ENCODE assay signal across 8 cellular contexts in the genomic region with DNA sequence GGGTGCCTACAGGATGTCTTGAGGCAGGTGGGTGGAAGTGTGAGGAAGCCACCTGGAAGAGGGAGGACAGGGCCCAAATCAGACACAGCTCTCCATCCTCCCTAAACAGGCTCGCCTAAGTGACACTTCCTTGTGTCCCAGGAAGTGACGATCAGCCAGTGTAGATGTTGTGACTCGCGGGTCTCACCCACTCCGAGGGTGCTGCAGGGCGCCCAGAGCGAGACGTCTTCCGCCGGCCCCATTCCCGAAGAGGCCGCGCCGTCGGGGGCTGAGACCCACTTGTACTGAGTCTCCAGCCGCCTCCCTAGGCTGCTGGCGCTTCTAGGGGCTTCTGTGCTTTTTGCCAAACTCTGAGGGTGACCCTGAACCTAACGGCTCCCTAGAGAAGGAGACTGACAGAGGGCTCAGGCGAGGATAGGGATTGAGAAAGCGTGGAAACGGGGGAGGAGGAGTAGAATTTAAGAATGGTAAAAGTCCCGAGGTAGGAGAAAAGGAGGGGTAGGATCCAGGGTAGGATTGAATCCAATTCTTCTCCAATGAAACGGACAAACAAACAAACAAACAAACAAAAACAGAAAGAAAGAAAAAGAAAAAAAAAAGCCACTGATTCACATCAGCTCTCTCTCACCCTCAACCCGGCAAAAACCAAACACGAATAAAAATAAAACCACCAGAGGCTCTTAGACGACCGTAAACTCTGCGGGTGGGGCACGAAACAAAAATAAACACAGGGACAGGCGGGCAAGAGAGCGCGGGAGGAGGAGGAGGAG. TPM values are rescaled to one million over a fixed set of nuclear protein-coding genes. Genes with fewer than 3 reads are reported as not detected.
A peak's percentile ranks its signal among the peaks of the same experiment; 100 is the strongest.
DNase-seq lines count a peak whose midpoint lies in the region; ATAC-seq and TF ChIP-seq lines count a peak whose summit lies in the region.

No MANE protein-coding gene starts in this region.

- peaks cover 7 to 11% of the 10 kb centered on the region in 2 donors for H3K4me1 Mint-ChIP-seq in natural killer cell treated with Interleukin-12 subunit alpha and Interleukin-12 subunit beta and Interleukin-15 and Interleukin-18, amount 100 ng/mL, for 72 hours (ENCODE audit: low read depth in 2 of 2)

- peaks cover 42 to 69% of the 10 kb centered on the region in 2 donors for H3K27me3 Mint-ChIP-seq in natural killer cell treated with Interleukin-12 subunit alpha and Interleukin-12 subunit beta and Interleukin-15 and Interleukin-18, amount 100 ng/mL, for 72 hours

- CTCF ChIA-PET in GM10248 (lab: Yijun Ruan, JAX), result no interaction called here

- peak overlapping the region; percentile 91 for H3K4me3 Mint-ChIP-seq in natural killer cell treated with Interleukin-12 subunit alpha and Interleukin-12 subunit beta and Interleukin-15 and Interleukin-18, amount 100 ng/mL, for 72 hours

- POLR2A ChIA-PET in GM10248 (lab: Yijun Ruan, JAX), result no interaction called here

- ATAC-seq in HG03095 (IDR thresholded peaks at IDR 0.05; ENCODE audit: unreplicated experiment), result peak; percentile 45
- ATAC-seq in natural killer cell treated with Interleukin-12 subunit alpha and Interleukin-12 subunit beta and Interleukin-15 and Interleukin-18, amount 100 ng/mL, for 72 hours, result no peak
- no peak for ATAC-seq in GM18909 (IDR thresholded peaks at IDR 0.05; ENCODE audit: poor library complexity, unreplicated experiment)

- no peak overlapping the region for H3K27ac Mint-ChIP-seq in natural killer cell treated with Interleukin-12 subunit alpha and Interleukin-12 subunit beta and Interleukin-15 and Interleukin-18, amount 100 ng/mL, for 72 hours

- TF ChIP-seq CTCF in GM10248 (IDR thresholded peaks at IDR 0.05; ENCODE audit: control extremely low read depth, extremely low read depth, low read depth, missing control alignments) (no peak), WI38 (IDR thresholded peaks at IDR 0.05; ENCODE audit: low read depth, low read length) (no peak), fibroblast of the aortic adventitia (IDR thresholded peaks at IDR 0.05; ENCODE audit: insufficient read depth, low read length) (no peak)

- H3K36me3 Mint-ChIP-seq in natural killer cell treated with Interleukin-12 subunit alpha and Interleukin-12 subunit beta and Interleukin-15 and Interleukin-18, amount 100 ng/mL, for 72 hours, result peaks cover 6% of the 10 kb centered on the region

- H3K4me3 ChIP-seq in WI38 (ENCODE audit: low read depth, low read length) (peak overlapping the region; percentile 47), fibroblast of the aortic adventitia (ENCODE audit: low read depth, low read length) (peak overlapping the region; percentile 63)

- peak; percentile 39 for DNase-seq in GM10248 (ENCODE audit: extremely low spot score)
- DNase-seq in fibroblast of the aortic adventitia (ENCODE audit: low read depth), result peak; percentile 2
- no peak for DNase-seq in natural killer cell treated with Interleukin-12 subunit alpha and Interleukin-12 subunit beta and Interleukin-15 and Interleukin-18, amount 100 ng/mL, for 72 hours (ENCODE audit: low spot score)
- DNase-seq in NCI-H2227 (lab: John Stamatoyannopoulos, UW; ENCODE audit: unreplicated experiment), result no peak
- DNase-seq in NCI-H446 (lab: John Stamatoyannopoulos, UW), result no peak

- no peaks in the 10 kb centered on the region for H3K9me3 Mint-ChIP-seq in natural killer cell treated with Interleukin-12 subunit alpha and Interleukin-12 subunit beta and Interleukin-15 and Interleukin-18, amount 100 ng/mL, for 72 hours

RNA-seq across cellular contexts. Expression of a gene that starts 0.5 kb away (rescaled TPM):
- 0.45 and 1.3 TPM in 2 replicates for total RNA-seq in fibroblast of the aortic adventitia (ENCODE audit: low replicate concordance)
- not detected for total RNA-seq in natural killer cell treated with Interleukin-12 subunit alpha and Interleukin-12 subunit beta and Interleukin-15 and Interleukin-18, amount 100 ng/mL, for 72 hours

Comparison
In these comparisons a context has a peak if more than half of its experiments do, and no peak if none do; other contexts are left out.
1. DNase-seq: peak in GM10248 (single experiment) and fibroblast of the aortic adventitia (single experiment); none in natural killer cell treated with Interleukin-12 subunit alpha and Interleukin-12 subunit beta and Interleukin-15 and Interleukin-18, amount 100 ng/mL, for 72 hours (single experiment), NCI-H2227 (single experiment) and NCI-H446 (0 of 2).